In the genomic region with DNA sequence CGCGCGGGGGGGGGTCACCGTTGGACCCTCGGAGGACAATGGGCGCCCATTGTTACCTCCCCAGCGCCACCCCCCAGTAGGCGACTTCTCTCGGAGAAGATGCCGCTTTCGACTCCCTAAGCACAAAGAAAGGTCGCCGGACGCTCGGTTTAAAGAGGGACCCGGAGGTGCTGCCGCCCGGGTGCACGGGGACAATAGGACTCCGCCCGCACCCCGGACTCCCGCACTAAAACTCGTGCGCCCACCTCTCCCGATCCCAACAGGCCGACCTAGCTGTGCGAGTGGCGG, we compare ENCODE assay signal across 8 cellular contexts. TPM values are rescaled to one million over a fixed set of nuclear protein-coding genes. Genes with fewer than 3 reads are reported as not detected.
DNase-seq lines count a peak whose midpoint lies in the region; ATAC-seq, FAIRE-seq and TF ChIP-seq lines count a peak whose summit lies in the region.

No MANE protein-coding gene starts in this region.

- no peak for FAIRE-seq in GM12892 (lab: Jason Lieb, UNC)

- CTCF ChIA-PET in HCT116 (lab: Charles Lee) = interaction anchor here (1.0 kb wide), 1 partner anchor 205 kb away, joined by 5 read pairs; no protein-coding TSS in a partner anchor

- H3K9ac ChIP-seq in HCT116 (ENCODE audit: low read length) (peak overlapping the region; percentile 83), SK-N-MC (ENCODE audit: insufficient read length) (peak overlapping the region; percentile 59)

- H3K9me3 ChIP-seq in HCT116 (ENCODE audit: control insufficient read depth in 1 of 2, insufficient read depth in 1 of 2, low read depth in 1 of 2, low read length in 2 of 2) (no peaks in the 10 kb centered on the region), SK-N-MC (ENCODE audit: low read depth, low read length) (no peaks in the 10 kb centered on the region), esophagus squamous epithelium (no peaks in the 10 kb centered on the region), psoas muscle (no peaks in the 10 kb centered on the region)

- TF ChIP-seq CTCF in GM06990 (IDR thresholded peaks at IDR 0.05; ENCODE audit: insufficient read depth, low read length, poor library complexity, severe bottlenecking) (no peak), HCT116 (IDR thresholded peaks at IDR 0.05 in 2 of 3, conservative IDR thresholded peaks at IDR 0.05 in 1 of 3; ENCODE audit: borderline replicate concordance in 1 of 3, insufficient read depth in 1 of 3, low read depth in 2 of 3, low read length in 2 of 3) (no peak), esophagus squamous epithelium (IDR thresholded peaks at IDR 0.05) (no peak), psoas muscle (IDR thresholded peaks at IDR 0.05) (no peak)

- H3K9me2 ChIP-seq in HCT116 (ENCODE audit: insufficient read depth) = no peaks in the 10 kb centered on the region

- DNase-seq in GM06990 (ENCODE audit: extremely low read depth, insufficient read length) = no peak
- no peak for DNase-seq in HCT116 (ENCODE audit: low read depth, low spot score)
- no peak for DNase-seq in SK-N-MC (ENCODE audit: low read depth, low spot score)
- DNase-seq in esophagus squamous epithelium (lab: John Stamatoyannopoulos, UW) = no peak
- no peak for DNase-seq in psoas muscle
- no peak for DNase-seq in A172 (ENCODE audit: low spot score)
- DNase-seq in HuH-7 (ENCODE audit: low spot score) = no peak
- no peak for DNase-seq in GM12892 (ENCODE audit: insufficient read length)

- POLR2A ChIA-PET in HCT116 (lab: Charles Lee) = interaction anchor here (1.0 to 1.6 kb wide), 3 partner anchors 109 to 257 kb away, joined by 3 to 4 read pairs (median 3); no protein-coding TSS in a partner anchor

- TF ChIP-seq POLR2A in HCT116 (IDR thresholded peaks at IDR 0.05; ENCODE audit: borderline replicate concordance, extremely low read depth, insufficient read depth, insufficient read length) (peak; percentile 13), esophagus squamous epithelium (IDR thresholded peaks at IDR 0.05) (no peak), GM12892 (IDR thresholded peaks at IDR 0.05; ENCODE audit: low read depth, low read length) (no peak)

- H3K4me3 ChIP-seq in GM06990 (replicated peaks; ENCODE audit: low read depth, low read length) = peak overlapping the region; percentile 97
- H3K4me3 ChIP-seq in HCT116 (replicated peaks in 1 of 2; ENCODE audit: low read depth in 1 of 2, low read length in 2 of 2) = peak overlapping the region; percentile 75 to 91
- peak overlapping the region; percentile 97 for H3K4me3 ChIP-seq in SK-N-MC
- peak overlapping the region; percentile 69 to 88 (median 76) for H3K4me3 ChIP-seq in esophagus squamous epithelium
- peak overlapping the region; percentile 98 for H3K4me3 ChIP-seq in psoas muscle

- peak; percentile 28; the same call in 1 of the 2 replicates for ATAC-seq in HCT116
- no peak for ATAC-seq in psoas muscle

- H3K27ac ChIP-seq in HCT116 (ENCODE audit: low read depth, low read length) = peak overlapping the region; percentile 93
- no peak overlapping the region for H3K27ac ChIP-seq in SK-N-MC
- peak overlapping the region; percentile 75 to 93 (median 91) for H3K27ac ChIP-seq in esophagus squamous epithelium
- H3K27ac ChIP-seq in psoas muscle = peak overlapping the region; percentile 100

- no peaks in the 10 kb centered on the region; the same call in 1 of the 2 replicates for H3K36me3 ChIP-seq in GM06990 (ENCODE audit: control insufficient read depth, insufficient read depth, low read length)
- no peaks in the 10 kb centered on the region; a peak in 2 of 4 replicates for H3K36me3 ChIP-seq in HCT116 (ENCODE audit: control insufficient read depth in 1 of 2, insufficient read depth in 2 of 2, low read length in 2 of 2)
- H3K36me3 ChIP-seq in SK-N-MC (ENCODE audit: insufficient read depth, low read length) = no peaks in the 10 kb centered on the region
- no peaks in the 10 kb centered on the region for H3K36me3 ChIP-seq in esophagus squamous epithelium
- H3K36me3 ChIP-seq in psoas muscle (ENCODE audit: insufficient read depth in 1 of 2, low read depth in 1 of 2) = peaks cover 0 to 29% of the 10 kb centered on the region in 2 donors

- BruUV-seq in HCT116 (replicated peaks; lab: Mats Ljungman, UMichigan) = no TSS peak

- no CpG with 5 or more reads among the region's 29 CpGs for WGBS in esophagus squamous epithelium, 2 donors
- 0 to 1% (median 0%) methylated on average over 18 to 29 of the region's 29 CpGs for WGBS in psoas muscle, 3 donors

- peak overlapping the region; percentile 93 for H3K4me2 ChIP-seq in HCT116 (ENCODE audit: low read length)

- intact Hi-C loops in HCT116 (cut with micrococcal nuclease) (loop anchor here (1.0 to 5.0 kb wide), 5 partner anchors 81 to 257 kb away; no protein-coding TSS in a partner anchor), esophagus squamous epithelium (cut with DNase I) (no loop called here), psoas muscle (cut with DNase I) (loop anchor here (2.0 to 5.0 kb wide), 7 partner anchors 17 to 259 kb away; no protein-coding TSS in a partner anchor)

- RAD21 ChIA-PET in HCT116 (lab: Charles Lee; ENCODE audit: low non-redundant PET in 1 of 2, low total read pairs in 2 of 2, uncharacterized antibody in 2 of 2, unreplicated experiment in 2 of 2) = interaction anchor here in 1 of 2 experiments (1.1 kb wide), 1 partner anchor 161 kb away, joined by 5 read pairs; no protein-coding TSS in a partner anchor

- H3K4me1 ChIP-seq in HCT116 (ENCODE audit: control insufficient read depth in 1 of 2, insufficient read depth in 2 of 2, low read length in 2 of 2) (peaks cover 20 to 35% of the 10 kb centered on the region in 2 experiments; a peak in 3 of 4 replicates), esophagus squamous epithelium (peaks cover 6 to 71% (median 13%) of the 10 kb centered on the region in 3 donors), psoas muscle (peaks cover 28% of the 10 kb centered on the region)

- H3K27me3 ChIP-seq in GM06990 (replicated peaks; ENCODE audit: control insufficient read depth, insufficient read depth, low read length) = no peaks in the 10 kb centered on the region
- no peaks in the 10 kb centered on the region for H3K27me3 ChIP-seq in HCT116 (ENCODE audit: insufficient read depth, low read length)
- H3K27me3 ChIP-seq in esophagus squamous epithelium = peaks cover 0 to 31% (median 0%) of the 10 kb centered on the region in 4 donors
- H3K27me3 ChIP-seq in psoas muscle (ENCODE audit: insufficient read depth in 3 of 3, low read length in 2 of 3) = no peaks in the 10 kb centered on the region

- no peak overlapping the region for H2AFZ ChIP-seq in HCT116 (ENCODE audit: low read depth, low read length, poor library complexity, severe bottlenecking)

- H3K79me2 ChIP-seq in HCT116 (ENCODE audit: insufficient read depth, low read length) = peaks cover 45% of the 10 kb centered on the region

- no peak for TF ChIP-seq RAD21 in HCT116 (IDR thresholded peaks at IDR 0.05; ENCODE audit: low read depth)

- no peaks in the 10 kb centered on the region for H4K20me1 ChIP-seq in HCT116 (ENCODE audit: insufficient read depth)

TF ChIP-seq in HCT116, 20 proteins besides CTCF, POLR2A, EP300 and RAD21:
- peak; percentile 39; the same call in 1 of the 2 replicates for TF ChIP-seq POLR2AphosphoS5 (IDR thresholded peaks at IDR 0.05; ENCODE audit: low read depth, low read length)
- TF ChIP-seq ZNF274 (IDR thresholded peaks at IDR 0.05; ENCODE audit: low read depth, low read length) = no peak

RNA-seq across cellular contexts. Expression of gene CDC42EP3, which starts 0.3 kb away (rescaled TPM):
- total RNA-seq in HCT116 (2021; ENCODE audit: unreplicated experiment) (38.2 TPM), esophagus squamous epithelium (10 to 100 TPM in 2 of 4 donors, 1 to 10 TPM in 1, under 1 TPM in 1; 0.57 to 16.2 (median 9.9) TPM), psoas muscle (100 to 1,000 TPM in 1 of 4 donors, 10 to 100 TPM in 3; 50.9 to 174 (median 68.6) TPM)
- 16.6 and 25.8 TPM in 2 replicates for polyA plus RNA-seq in HCT116 (2012)
- polyA plus RNA-seq in psoas muscle = 10 to 100 TPM in 2 of 3 donors, 1 to 10 TPM in 1; 8.8 to 47.8 (median 32.5) TPM
- total RNA-seq in A172 (2014; rRNA removed; shearing (Covaris generic)) = 66.8 and 71.5 TPM in 2 replicates
- 56.5 TPM for polyA plus RNA-seq in GM12892 (2012; ENCODE audit: missing spikeins)
